ENCODE assay signal across 10 cellular contexts in genomic region chr20:48788486-48789072, GRCh38. TPM values are rescaled to one million over a fixed set of nuclear protein-coding genes. Genes with fewer than 3 reads are reported as not detected.
DNase-seq lines count a peak whose midpoint lies in the region; ATAC-seq and TF ChIP-seq lines count a peak whose summit lies in the region.
"Had no signal": no experiment of that assay in that cellular context is flagged by ENCODE, and none has a peak within 500 bp of the region (broad histone marks: within the 10 kb centered on the region; RNA-seq: fewer than 3 reads in every experiment).

No MANE protein-coding gene starts in this region.

- H3K4me3 ChIP-seq in DOHH2 (ENCODE audit: low read length): peak overlapping the region; percentile 18
- no peak overlapping the region for H3K4me3 ChIP-seq in endodermal cell (ENCODE audit: low read length)
- H3K4me3 ChIP-seq: pancreas, PC-9 had no signal

- H3K36me3 ChIP-seq in DOHH2 (ENCODE audit: control insufficient read depth, low read length) (no peaks in the 10 kb centered on the region), endodermal cell (ENCODE audit: control insufficient read depth, insufficient read depth, low read length) (peaks cover 4% of the 10 kb centered on the region)
- H3K36me3 ChIP-seq: pancreas had no signal

- ATAC-seq in GM19455 (IDR thresholded peaks at IDR 0.05; ENCODE audit: unreplicated experiment): peak; percentile 56
- ATAC-seq in HG03457 (IDR thresholded peaks at IDR 0.05; ENCODE audit: unreplicated experiment): peak; percentile 46

- no peak overlapping the region for H3K27ac Mint-ChIP-seq in endodermal cell

- H3K9ac ChIP-seq in endodermal cell (ENCODE audit: extremely low read depth, low read length, poor library complexity, severe bottlenecking): no peak overlapping the region

- H3K9me3 ChIP-seq in DOHH2 (ENCODE audit: control insufficient read depth, insufficient read depth, low read length) (no peaks in the 10 kb centered on the region), endodermal cell (ENCODE audit: control insufficient read depth, low read length) (no peaks in the 10 kb centered on the region)
- H3K9me3 ChIP-seq: pancreas had no signal

- CTCF ChIA-PET in RWPE1 (lab: Yijun Ruan, JAX): interaction anchor here (1.0 to 1.4 kb wide), 3 partner anchors 11 to 131 kb away, joined by 3 to 4 read pairs (median 3); no protein-coding TSS in a partner anchor

- H4K20me1 ChIP-seq in DOHH2 (ENCODE audit: control insufficient read depth, insufficient read depth, low read depth, low read length): no peaks in the 10 kb centered on the region

- H3F3A ChIP-seq in DOHH2 (ENCODE audit: control insufficient read depth, insufficient read depth): peaks cover 7% of the 10 kb centered on the region; the same call in 1 of the 2 replicates

- POLR2A ChIA-PET in RWPE1 (lab: Yijun Ruan, JAX; ENCODE audit: low non-redundant PET): no interaction called here

- no peak overlapping the region for H3K4me3 Mint-ChIP-seq in endodermal cell

- no peaks in the 10 kb centered on the region for H3K9me2 ChIP-seq in DOHH2 (replicated peaks; ENCODE audit: control insufficient read depth, low read length)

- no peaks in the 10 kb centered on the region for H3K36me3 Mint-ChIP-seq in endodermal cell (ENCODE audit: low read depth)

- H3K4me2 ChIP-seq in DOHH2 (ENCODE audit: low read length): peak overlapping the region; percentile 45
- H3K4me2 ChIP-seq: PC-9 had no signal

- peaks cover 20% of the 10 kb centered on the region for H3K4me1 Mint-ChIP-seq in endodermal cell

- H3K27ac ChIP-seq in DOHH2 (ENCODE audit: low read depth, low read length) (peak overlapping the region; percentile 29), endodermal cell (ENCODE audit: low read depth, low read length) (peak overlapping the region; percentile 98), RWPE1 (no peak overlapping the region)
- H3K27ac ChIP-seq: pancreas, PC-9 had no signal

- H3K27me3 Mint-ChIP-seq in endodermal cell (ENCODE audit: insufficient read depth): no peaks in the 10 kb centered on the region

- no peaks in the 10 kb centered on the region for H3K9me3 Mint-ChIP-seq in endodermal cell

- WGBS in endodermal cell (ENCODE audit: insufficient coverage in 1 of 2, insufficient read length in 1 of 2), 2 experiments: 91 to 96% methylated on average over 5 to 9 of the region's 9 CpGs

- DNase-seq in endodermal cell (no peak), ecto neural progenitor cell (ENCODE audit: low spot score) (no peak), RWPE1 (ENCODE audit: low spot score) (no peak), AG08395 (ENCODE audit: low spot score) (no peak)
- DNase-seq in stimulated activated CD4-positive, alpha-beta T cell treated with anti-CD3 and anti-CD28 coated beads, Interleukin-12 subunit alpha, Interleukin-12 subunit beta, amount 100 ng/mL, for 4 hours: no peak

- TF ChIP-seq CTCF in DOHH2 (IDR thresholded peaks at IDR 0.05; ENCODE audit: low read depth, low read length, poor library complexity, severe bottlenecking) (no peak), endodermal cell (conservative IDR thresholded peaks at IDR 0.05) (no peak), RWPE1 (conservative IDR thresholded peaks at IDR 0.05; ENCODE audit: low read depth) (no peak)

- no peaks in the 10 kb centered on the region; the same call in 1 of the 2 replicates for H3K27me3 ChIP-seq in DOHH2 (ENCODE audit: control insufficient read depth, low read length)
- no peaks in the 10 kb centered on the region for H3K27me3 ChIP-seq in endodermal cell (ENCODE audit: control insufficient read depth, insufficient read depth, low read length, poor library complexity, severe bottlenecking)
- H3K27me3 ChIP-seq: pancreas had no signal

- no peaks in the 10 kb centered on the region for H3K79me2 ChIP-seq in DOHH2 (ENCODE audit: control insufficient read depth, low read length)

- H3K4me1 ChIP-seq in DOHH2 (ENCODE audit: control insufficient read depth, low read length): peaks cover 36% of the 10 kb centered on the region
- no peaks in the 10 kb centered on the region for H3K4me1 ChIP-seq in endodermal cell (ENCODE audit: control insufficient read depth, insufficient read depth, low read length)

RNA-seq across cellular contexts. Expression of gene PREX1, which starts 39.2 kb away (rescaled TPM):
- total RNA-seq in endodermal cell: 10 to 100 TPM; 65.3 to 70.5 TPM
- 74.2 TPM for polyA plus RNA-seq in endodermal cell (2013, experiment 1 of 2)
- 71.0 TPM for polyA plus RNA-seq in endodermal cell (2013, experiment 2 of 2)
